8 cellular contexts compared by ENCODE assay signal in genomic region chr4:1721666-1722550, GRCh38. TPM values are rescaled to one million over a fixed set of nuclear protein-coding genes. Genes with fewer than 3 reads are reported as not detected.
DNase-seq lines count a peak whose midpoint lies in the region; ATAC-seq, FAIRE-seq and TF ChIP-seq lines count a peak whose summit lies in the region.

No MANE protein-coding gene starts in this region.

- H3K27me3 ChIP-seq in HepG2 (ENCODE audit: control insufficient read depth in 1 of 2, insufficient read depth in 2 of 2, low read length in 2 of 2) (no peaks in the 10 kb centered on the region), upper lobe of right lung (no peaks in the 10 kb centered on the region)

- peaks cover 28% of the 10 kb centered on the region for H3K4me1 Mint-ChIP-seq in Calu3 (ENCODE audit: low read depth, unreplicated experiment)
- H3K4me1 Mint-ChIP-seq in activated naive CD8-positive, alpha-beta T cell (ENCODE audit: low read depth), result peaks cover 54% of the 10 kb centered on the region

- CTCF ChIA-PET in Calu3 (lab: Charles Lee) (interaction anchor here (0.9 to 1.4 kb wide), 2 partner anchors 29 to 46 kb away, joined by 3 to 8 read pairs; no protein-coding TSS in a partner anchor), HepG2 (lab: Yijun Ruan, JAX; ENCODE audit: low intra/inter-chr PET ratio, low total read pairs) (no interaction called here)

- H3K27ac Mint-ChIP-seq in Calu3 (ENCODE audit: unreplicated experiment), result peak overlapping the region; percentile 91
- peak overlapping the region; percentile 99 for H3K27ac Mint-ChIP-seq in activated naive CD8-positive, alpha-beta T cell

- peak overlapping the region; percentile 80 for H3K9ac ChIP-seq in HepG2 (ENCODE audit: insufficient read depth, low read depth, low read length)

- TF ChIP-seq RAD21 in HepG2 (CRISPR knock-in tag; IDR thresholded peaks at IDR 0.05), result no peak

- TF ChIP-seq EP300 in HepG2 (IDR thresholded peaks at IDR 0.05; ENCODE audit: low read depth in 2 of 2, low read length in 2 of 2) (no peak), HepG2 (CRISPR knock-in tag; IDR thresholded peaks at IDR 0.05; ENCODE audit: borderline replicate concordance) (no peak)

- peak overlapping the region; percentile 86 to 94 (median 92) for H3K4me3 ChIP-seq in HepG2 (replicated peaks in 1 of 3; ENCODE audit: insufficient read depth in 1 of 3, low read depth in 2 of 3, low read length in 3 of 3)
- peak overlapping the region; percentile 89 for H3K4me3 ChIP-seq in upper lobe of right lung

- intact Hi-C loops in Calu3 (cut with micrococcal nuclease; ENCODE audit: unreplicated experiment), result no loop called here
- intact Hi-C loops in HepG2 (cut with micrococcal nuclease; ENCODE audit: unreplicated experiment), result no loop called here
- intact Hi-C loops in upper lobe of right lung (cut with DNase I), result no loop called here

- no peak for TF ChIP-seq POLR2A in HepG2 (IDR thresholded peaks at IDR 0.05; ENCODE audit: insufficient read depth in 1 of 2, low read depth in 2 of 2, low read length in 2 of 2)

- peak overlapping the region; percentile 58 for H3K27ac ChIP-seq in HepG2 (ENCODE audit: extremely low read length, insufficient read depth, low read length)
- peak overlapping the region; percentile 75 for H3K27ac ChIP-seq in upper lobe of right lung

- POLR2A ChIA-PET in HepG2 (lab: Yijun Ruan, JAX), result interaction anchor here (0.7 to 3.3 kb wide), 8 partner anchors 10 to 135 kb away, joined by 3 to 31 read pairs (median 4); partner anchors contain the start of genes FGFR3, LETM1 and SLBP

- H3K4me3 Mint-ChIP-seq in Calu3 (ENCODE audit: low read depth, unreplicated experiment), result peak overlapping the region; percentile 95
- H3K4me3 Mint-ChIP-seq in activated naive CD8-positive, alpha-beta T cell, result peak overlapping the region; percentile 95

- no TSS peak for BruUV-seq in Calu3 (replicated peaks; lab: Mats Ljungman, UMichigan)
- BruUV-seq in HepG2 (replicated peaks; lab: Mats Ljungman, UMichigan), result no TSS peak

- H3K79me2 ChIP-seq in HepG2 (ENCODE audit: insufficient read depth, low read length), result peaks cover 33% of the 10 kb centered on the region

- no peaks in the 10 kb centered on the region for H3K9me3 Mint-ChIP-seq in Calu3 (ENCODE audit: low read depth, unreplicated experiment)
- no peaks in the 10 kb centered on the region for H3K9me3 Mint-ChIP-seq in activated naive CD8-positive, alpha-beta T cell (ENCODE audit: low read depth)

- no peak for FAIRE-seq in HepG2 (lab: Jason Lieb, UNC)

- H2AFZ ChIP-seq in HepG2 (ENCODE audit: low read length), result no peak overlapping the region

- in situ Hi-C loops in HepG2 (cut with HindIII; ENCODE audit: extremely low pct_ligation_motif_present, low pct_unique_long_range_greater_than_20kb), result no loop called here

- peak overlapping the region; percentile 94 for H3K4me2 ChIP-seq in HepG2 (ENCODE audit: low read depth, low read length)

- H4K20me1 ChIP-seq in HepG2 (ENCODE audit: insufficient read depth, low read length), result peaks cover 3% of the 10 kb centered on the region; the same call in 1 of the 2 replicates

- H3K9me3 ChIP-seq in HepG2 (ENCODE audit: low read length) (no peaks in the 10 kb centered on the region), upper lobe of right lung (no peaks in the 10 kb centered on the region)

- H3K4me1 ChIP-seq in HepG2 (ENCODE audit: insufficient read depth, low read length) (peaks cover 45% of the 10 kb centered on the region), upper lobe of right lung (peaks cover 27% of the 10 kb centered on the region)

- H3K27me3 Mint-ChIP-seq in Calu3 (ENCODE audit: unreplicated experiment), result no peaks in the 10 kb centered on the region
- no peaks in the 10 kb centered on the region for H3K27me3 Mint-ChIP-seq in activated naive CD8-positive, alpha-beta T cell

- TF ChIP-seq CTCF in Calu3 (IDR thresholded peaks at IDR 0.05; ENCODE audit: unreplicated experiment) (no peak), HepG2 (CRISPR knock-in tag; IDR thresholded peaks at IDR 0.05) (no peak), upper lobe of right lung (IDR thresholded peaks at IDR 0.05) (no peak)

- no peak for DNase-seq in Calu3
- DNase-seq in HepG2 (ENCODE audit: low spot score), result no peak
- DNase-seq in upper lobe of right lung, result no peak
- DNase-seq in NCI-H187 treated with DMSO at 0.1 percent for 48 hours (lab: John Stamatoyannopoulos, UW), result no peak
- no peak for DNase-seq in GOT3 (lab: John Stamatoyannopoulos, UW)
- DNase-seq in SK-N-DZ (ENCODE audit: low spot score), result no peak

- peaks cover 80% of the 10 kb centered on the region for H3K36me3 Mint-ChIP-seq in Calu3 (ENCODE audit: insufficient read depth, unreplicated experiment)
- peaks cover 9% of the 10 kb centered on the region for H3K36me3 Mint-ChIP-seq in activated naive CD8-positive, alpha-beta T cell

- H3K36me3 ChIP-seq in HepG2 (replicated peaks in 1 of 2; ENCODE audit: control insufficient read depth in 1 of 2, insufficient read depth in 2 of 2, low read length in 2 of 2) (peaks cover 6 to 26% of the 10 kb centered on the region in 2 experiments; a peak in 4 of 5 replicates), upper lobe of right lung (peaks cover 17% of the 10 kb centered on the region)

- 0% methylated on average over 27 of the region's 61 CpGs for WGBS in HepG2 (ENCODE audit: low lambda C conversion rate)

- peak; percentile 3 for ATAC-seq in HG02943 (IDR thresholded peaks at IDR 0.05; ENCODE audit: low read depth, unreplicated experiment)
- ATAC-seq in HepG2, result no peak
- ATAC-seq in upper lobe of right lung, result no peak

RNA-seq across cellular contexts. Expression of gene TACC3, which starts 0.6 kb away (rescaled TPM):
- total RNA-seq in Calu3 (2022) (89.6 and 95.9 TPM in 2 replicates), HepG2 (2016; rRNA removed; fragmentation: Illumina TruSeq; extraction: Trizol) (21.2 and 35.4 TPM in 2 replicates), upper lobe of right lung (13.3 TPM)
- 9.8 and 10.0 TPM in 2 replicates for total RNA-seq in HepG2 (2016; cell fraction: cytosol; rRNA removed; fragmentation: Illumina TruSeq; extraction: Trizol; ENCODE audit: low read depth)
- 23.8 and 32.4 TPM in 2 replicates for total RNA-seq in HepG2 (2016; cell fraction: insoluble cytoplasmic fraction; rRNA removed; fragmentation: Illumina TruSeq; extraction: Trizol)
- 15.9 and 17.1 TPM in 2 replicates for total RNA-seq in HepG2 (2016; cell fraction: membrane; rRNA removed; fragmentation: Illumina TruSeq; extraction: Trizol)
- total RNA-seq in HepG2 (2016; cell fraction: nucleus; rRNA removed; fragmentation: Illumina TruSeq; extraction: Trizol), result 24.3 and 29.3 TPM in 2 replicates
- polyA plus RNA-seq in HepG2 (2011; rRNA removed), result 15.7 and 20.3 TPM in 2 replicates
- 8.7 and 16.8 TPM in 2 replicates for polyA plus RNA-seq in HepG2 (2011; cell fraction: cytosol; rRNA removed)
- 68.2 and 101 TPM in 2 replicates for polyA plus RNA-seq in HepG2 (2011; cell fraction: nucleus; rRNA removed)
- 16.3 and 27.3 TPM in 2 replicates for polyA plus RNA-seq in HepG2 (2012)
- polyA plus RNA-seq in HepG2 (2016; cell fraction: cytosol; fragmentation: Illumina TruSeq; extraction: Trizol; ENCODE audit: low read depth), result 5.5 and 6.4 TPM in 2 replicates
- 59.5 and 79.8 TPM in 2 replicates for polyA plus RNA-seq in HepG2 (2016; cell fraction: insoluble cytoplasmic fraction; fragmentation: Illumina TruSeq; extraction: Trizol; ENCODE audit: low read depth)
- 10.8 and 13.8 TPM in 2 replicates for polyA plus RNA-seq in HepG2 (2016; cell fraction: membrane; fragmentation: Illumina TruSeq; extraction: Trizol; ENCODE audit: low read depth)
- polyA plus RNA-seq in HepG2 (2016; cell fraction: nucleus; fragmentation: Illumina TruSeq; extraction: Trizol; ENCODE audit: insufficient read depth, low read depth), result 133 and 138 TPM in 2 replicates
- 12.7 and 22.2 TPM in 2 replicates for polyA minus RNA-seq in HepG2 (2011; rRNA and poly(A)+ RNA removed; ENCODE audit: low replicate concordance)
- polyA minus RNA-seq in HepG2 (2011; cell fraction: cytosol; rRNA and poly(A)+ RNA removed), result 7.4 and 8.9 TPM in 2 replicates
- polyA minus RNA-seq in HepG2 (2011; cell fraction: nucleus; rRNA and poly(A)+ RNA removed), result 10.9 and 13.8 TPM in 2 replicates
- 28.0 and 30.2 TPM in 2 replicates for polyA plus RNA-seq in SK-N-DZ (2014; cell fraction: cytosol; rRNA removed)
- 90.5 and 232 TPM in 2 replicates for polyA plus RNA-seq in SK-N-DZ (2014; cell fraction: nucleus; rRNA removed)

RNA-seq across cellular contexts. Expression of gene TMEM129, which starts 0.8 kb away (rescaled TPM):
- total RNA-seq in Calu3 (2022), result 29.8 and 31.0 TPM in 2 replicates
- 15.5 and 25.8 TPM in 2 replicates for total RNA-seq in HepG2 (2016; rRNA removed; fragmentation: Illumina TruSeq; extraction: Trizol)
- total RNA-seq in HepG2 (2016; cell fraction: cytosol; rRNA removed; fragmentation: Illumina TruSeq; extraction: Trizol; ENCODE audit: low read depth), result 9.2 and 12.7 TPM in 2 replicates
- 14.4 and 26.2 TPM in 2 replicates for total RNA-seq in HepG2 (2016; cell fraction: insoluble cytoplasmic fraction; rRNA removed; fragmentation: Illumina TruSeq; extraction: Trizol)
- total RNA-seq in HepG2 (2016; cell fraction: membrane; rRNA removed; fragmentation: Illumina TruSeq; extraction: Trizol), result 28.5 and 34.5 TPM in 2 replicates
- total RNA-seq in HepG2 (2016; cell fraction: nucleus; rRNA removed; fragmentation: Illumina TruSeq; extraction: Trizol), result 20.4 and 23.0 TPM in 2 replicates
- polyA plus RNA-seq in HepG2 (2011; rRNA removed), result 19.0 and 36.1 TPM in 2 replicates
- polyA plus RNA-seq in HepG2 (2011; cell fraction: cytosol; rRNA removed), result 18.9 and 32.3 TPM in 2 replicates
- polyA plus RNA-seq in HepG2 (2011; cell fraction: nucleus; rRNA removed), result 79.1 and 84.6 TPM in 2 replicates
- 16.1 and 20.7 TPM in 2 replicates for polyA plus RNA-seq in HepG2 (2012)
- polyA plus RNA-seq in HepG2 (2016; cell fraction: cytosol; fragmentation: Illumina TruSeq; extraction: Trizol; ENCODE audit: low read depth), result 9.4 and 10.4 TPM in 2 replicates
- polyA plus RNA-seq in HepG2 (2016; cell fraction: insoluble cytoplasmic fraction; fragmentation: Illumina TruSeq; extraction: Trizol; ENCODE audit: low read depth), result 14.1 and 16.2 TPM in 2 replicates
- polyA plus RNA-seq in HepG2 (2016; cell fraction: membrane; fragmentation: Illumina TruSeq; extraction: Trizol; ENCODE audit: low read depth), result 21.6 and 23.3 TPM in 2 replicates
- 36.1 and 41.5 TPM in 2 replicates for polyA plus RNA-seq in HepG2 (2016; cell fraction: nucleus; fragmentation: Illumina TruSeq; extraction: Trizol; ENCODE audit: insufficient read depth, low read depth)
- polyA minus RNA-seq in HepG2 (2011; rRNA and poly(A)+ RNA removed; ENCODE audit: low replicate concordance), result 7.1 and 61.3 TPM in 2 replicates
- polyA minus RNA-seq in HepG2 (2011; cell fraction: cytosol; rRNA and poly(A)+ RNA removed), result 18.8 and 21.5 TPM in 2 replicates
- polyA minus RNA-seq in HepG2 (2011; cell fraction: nucleus; rRNA and poly(A)+ RNA removed), result 6.4 and 8.5 TPM in 2 replicates
- 33.2 TPM for total RNA-seq in upper lobe of right lung
- polyA plus RNA-seq in SK-N-DZ (2014; cell fraction: cytosol; rRNA removed), result 77.3 and 81.6 TPM in 2 replicates
- 124 and 144 TPM in 2 replicates for polyA plus RNA-seq in SK-N-DZ (2014; cell fraction: nucleus; rRNA removed)

RNA-seq across cellular contexts. Expression of gene SLBP, which starts 9.8 kb away (rescaled TPM):
- total RNA-seq in Calu3 (2022), result 46.1 and 49.3 TPM in 2 replicates
- 104 and 131 TPM in 2 replicates for total RNA-seq in HepG2 (2016; rRNA removed; fragmentation: Illumina TruSeq; extraction: Trizol)
- 19.5 and 20.5 TPM in 2 replicates for total RNA-seq in HepG2 (2016; cell fraction: cytosol; rRNA removed; fragmentation: Illumina TruSeq; extraction: Trizol; ENCODE audit: low read depth)
- 103 and 128 TPM in 2 replicates for total RNA-seq in HepG2 (2016; cell fraction: insoluble cytoplasmic fraction; rRNA removed; fragmentation: Illumina TruSeq; extraction: Trizol)
- total RNA-seq in HepG2 (2016; cell fraction: membrane; rRNA removed; fragmentation: Illumina TruSeq; extraction: Trizol), result 43.3 and 44.2 TPM in 2 replicates
- 39.3 and 41.5 TPM in 2 replicates for total RNA-seq in HepG2 (2016; cell fraction: nucleus; rRNA removed; fragmentation: Illumina TruSeq; extraction: Trizol)
- polyA plus RNA-seq in HepG2 (2011; rRNA removed), result 29.8 and 43.9 TPM in 2 replicates
- 22.0 and 30.6 TPM in 2 replicates for polyA plus RNA-seq in HepG2 (2011; cell fraction: cytosol; rRNA removed)
- polyA plus RNA-seq in HepG2 (2011; cell fraction: nucleus; rRNA removed), result 12.8 and 13.8 TPM in 2 replicates
- 30.0 and 43.7 TPM in 2 replicates for polyA plus RNA-seq in HepG2 (2012)
- polyA plus RNA-seq in HepG2 (2016; cell fraction: cytosol; fragmentation: Illumina TruSeq; extraction: Trizol; ENCODE audit: low read depth), result 10.3 and 11.7 TPM in 2 replicates
- 140 and 142 TPM in 2 replicates for polyA plus RNA-seq in HepG2 (2016; cell fraction: insoluble cytoplasmic fraction; fragmentation: Illumina TruSeq; extraction: Trizol; ENCODE audit: low read depth)
- polyA plus RNA-seq in HepG2 (2016; cell fraction: membrane; fragmentation: Illumina TruSeq; extraction: Trizol; ENCODE audit: low read depth), result 24.5 and 24.6 TPM in 2 replicates
- 69.4 and 73.3 TPM in 2 replicates for polyA plus RNA-seq in HepG2 (2016; cell fraction: nucleus; fragmentation: Illumina TruSeq; extraction: Trizol; ENCODE audit: insufficient read depth, low read depth)
- polyA minus RNA-seq in HepG2 (2011; rRNA and poly(A)+ RNA removed; ENCODE audit: low replicate concordance), result 12.5 and 24.7 TPM in 2 replicates
- polyA minus RNA-seq in HepG2 (2011; cell fraction: cytosol; rRNA and poly(A)+ RNA removed), result 19.7 and 22.7 TPM in 2 replicates
- 10.8 and 13.7 TPM in 2 replicates for polyA minus RNA-seq in HepG2 (2011; cell fraction: nucleus; rRNA and poly(A)+ RNA removed)
- total RNA-seq in upper lobe of right lung, result 32.8 TPM
- 169 and 184 TPM in 2 replicates for polyA plus RNA-seq in SK-N-DZ (2014; cell fraction: cytosol; rRNA removed)
- polyA plus RNA-seq in SK-N-DZ (2014; cell fraction: nucleus; rRNA removed), result 100 and 125 TPM in 2 replicates

RNA-seq across cellular contexts. Expression of gene FAM53A, which starts 37.8 kb away (rescaled TPM):
- total RNA-seq in Calu3 (2022) (5.3 and 7.3 TPM in 2 replicates), HepG2 (2016; rRNA removed; fragmentation: Illumina TruSeq; extraction: Trizol) (0.62 and 1.1 TPM in 2 replicates), upper lobe of right lung (2.8 TPM)
- total RNA-seq in HepG2 (2016; cell fraction: cytosol; rRNA removed; fragmentation: Illumina TruSeq; extraction: Trizol; ENCODE audit: low read depth), result 1.9 TPM in 1 of 2 replicates, not detected in the other
- total RNA-seq in HepG2 (2016; cell fraction: insoluble cytoplasmic fraction; rRNA removed; fragmentation: Illumina TruSeq; extraction: Trizol), result 0.22 and 0.56 TPM in 2 replicates
- 0.83 and 1.1 TPM in 2 replicates for total RNA-seq in HepG2 (2016; cell fraction: membrane; rRNA removed; fragmentation: Illumina TruSeq; extraction: Trizol)
- total RNA-seq in HepG2 (2016; cell fraction: nucleus; rRNA removed; fragmentation: Illumina TruSeq; extraction: Trizol), result 0.43 and 0.44 TPM in 2 replicates
- polyA plus RNA-seq in HepG2 (2011; rRNA removed), result 0.46 and 0.48 TPM in 2 replicates
- 0.33 and 0.60 TPM in 2 replicates for polyA plus RNA-seq in HepG2 (2011; cell fraction: cytosol; rRNA removed)
- 0.69 and 0.85 TPM in 2 replicates for polyA plus RNA-seq in HepG2 (2011; cell fraction: nucleus; rRNA removed)
- 0.20 and 0.35 TPM in 2 replicates for polyA plus RNA-seq in HepG2 (2012)
- polyA plus RNA-seq in HepG2 (2016; cell fraction: cytosol; fragmentation: Illumina TruSeq; extraction: Trizol; ENCODE audit: low read depth), result 0.21 and 0.32 TPM in 2 replicates
- polyA plus RNA-seq in HepG2 (2016; cell fraction: insoluble cytoplasmic fraction; fragmentation: Illumina TruSeq; extraction: Trizol; ENCODE audit: low read depth), result 0.46 and 0.47 TPM in 2 replicates
- 0.26 and 0.55 TPM in 2 replicates for polyA plus RNA-seq in HepG2 (2016; cell fraction: membrane; fragmentation: Illumina TruSeq; extraction: Trizol; ENCODE audit: low read depth)
- 0.53 and 0.70 TPM in 2 replicates for polyA plus RNA-seq in HepG2 (2016; cell fraction: nucleus; fragmentation: Illumina TruSeq; extraction: Trizol; ENCODE audit: insufficient read depth, low read depth)
- 0.62 and 1.6 TPM in 2 replicates for polyA minus RNA-seq in HepG2 (2011; rRNA and poly(A)+ RNA removed; ENCODE audit: low replicate concordance)
- not detected in 2 replicates for polyA minus RNA-seq in HepG2 (2011; cell fraction: cytosol; rRNA and poly(A)+ RNA removed)
- polyA minus RNA-seq in HepG2 (2011; cell fraction: nucleus; rRNA and poly(A)+ RNA removed), result 0.13 and 0.50 TPM in 2 replicates
- 2.1 and 2.6 TPM in 2 replicates for polyA plus RNA-seq in SK-N-DZ (2014; cell fraction: cytosol; rRNA removed)
- 7.5 and 10.8 TPM in 2 replicates for polyA plus RNA-seq in SK-N-DZ (2014; cell fraction: nucleus; rRNA removed)
